ENCODE assay signal across 11 cellular contexts in genomic region chr1:81695741-81696140, GRCh38.
DNase-seq lines count a peak whose midpoint lies in the region; ATAC-seq and TF ChIP-seq lines count a peak whose summit lies in the region.
"Had no signal": no experiment of that assay in that cellular context is flagged by ENCODE, and none has a peak within 500 bp of the region (broad histone marks: within the 10 kb centered on the region; RNA-seq: fewer than 3 reads in every experiment).

No MANE protein-coding gene starts in this region.

- H3K27ac Mint-ChIP-seq in activated CD8-positive, alpha-beta T cell treated with anti-CD3 and anti-CD28 coated beads, Interleukin-2, amount 10 ng/mL, durations not matched to agents 7 days and 5 days: no peak overlapping the region
- H3K27ac Mint-ChIP-seq: activated naive CD8-positive, alpha-beta T cell treated with anti-CD3 and anti-CD28 coated beads, Interleukin-2, amount 10 ng/mL, durations not matched to agents 7 days and 5 days; B cell had no signal

- no peak overlapping the region for H3K4me3 ChIP-seq in brain microvascular endothelial cell (ENCODE audit: low read depth, low read length)
- H3K4me3 ChIP-seq: skin epidermis had no signal

- H3K27me3 ChIP-seq in brain microvascular endothelial cell (replicated peaks): no peaks in the 10 kb centered on the region

- DNase-seq in A172 (ENCODE audit: low spot score) (peak; percentile 63), HCEC 1CT (peak; percentile 71), brain microvascular endothelial cell (peak; percentile 78), kidney tubule cell (ENCODE audit: low spot score) (peak; percentile 68), SKM-1 treated with dmso at 0.1 percent for 144 hours (lab: John Stamatoyannopoulos, UW; ENCODE audit: unreplicated experiment) (no peak), NCI-H2227 (lab: John Stamatoyannopoulos, UW; ENCODE audit: unreplicated experiment) (no peak), MV-4-11 (lab: John Stamatoyannopoulos, UW) (no peak)
- no peak for DNase-seq in activated CD8-positive, alpha-beta T cell treated with anti-CD3 and anti-CD28 coated beads, Interleukin-2, amount 10 ng/mL, durations not matched to agents 7 days and 5 days
- DNase-seq: activated naive CD8-positive, alpha-beta T cell treated with anti-CD3 and anti-CD28 coated beads, Interleukin-2, amount 10 ng/mL, durations not matched to agents 7 days and 5 days had no signal

- CTCF ChIA-PET in activated CD8-positive, alpha-beta T cell treated with anti-CD3 and anti-CD28 coated beads, Interleukin-2, amount 10 ng/mL, durations not matched to agents 7 days and 5 days (lab: Charles Lee): no interaction called here

- ATAC-seq in activated CD8-positive, alpha-beta T cell treated with anti-CD3 and anti-CD28 coated beads, Interleukin-2, amount 10 ng/mL, durations not matched to agents 7 days and 5 days: no peak

- no peaks in the 10 kb centered on the region for H3K36me3 Mint-ChIP-seq in activated CD8-positive, alpha-beta T cell treated with anti-CD3 and anti-CD28 coated beads, Interleukin-2, amount 10 ng/mL, durations not matched to agents 7 days and 5 days (ENCODE audit: low read depth)
- H3K36me3 Mint-ChIP-seq: activated naive CD8-positive, alpha-beta T cell treated with anti-CD3 and anti-CD28 coated beads, Interleukin-2, amount 10 ng/mL, durations not matched to agents 7 days and 5 days had no signal

- no peak for TF ChIP-seq CTCF in brain microvascular endothelial cell (IDR thresholded peaks at IDR 0.05; ENCODE audit: low read depth, low read length, missing control alignments)

- H3K27ac ChIP-seq in brain microvascular endothelial cell: peak overlapping the region; percentile 33
- H3K27ac ChIP-seq: skin epidermis had no signal

- no peaks in the 10 kb centered on the region for H3K9me3 Mint-ChIP-seq in activated CD8-positive, alpha-beta T cell treated with anti-CD3 and anti-CD28 coated beads, Interleukin-2, amount 10 ng/mL, durations not matched to agents 7 days and 5 days (ENCODE audit: insufficient read depth)
- H3K9me3 Mint-ChIP-seq: activated naive CD8-positive, alpha-beta T cell treated with anti-CD3 and anti-CD28 coated beads, Interleukin-2, amount 10 ng/mL, durations not matched to agents 7 days and 5 days had no signal

- POLR2A ChIA-PET in activated CD8-positive, alpha-beta T cell treated with anti-CD3 and anti-CD28 coated beads, Interleukin-2, amount 10 ng/mL, durations not matched to agents 7 days and 5 days (lab: Charles Lee): no interaction called here

- H3K4me3 Mint-ChIP-seq in activated CD8-positive, alpha-beta T cell treated with anti-CD3 and anti-CD28 coated beads, Interleukin-2, amount 10 ng/mL, durations not matched to agents 7 days and 5 days: no peak overlapping the region
- H3K4me3 Mint-ChIP-seq: activated naive CD8-positive, alpha-beta T cell treated with anti-CD3 and anti-CD28 coated beads, Interleukin-2, amount 10 ng/mL, durations not matched to agents 7 days and 5 days; B cell had no signal

- H3K27me3 Mint-ChIP-seq in activated CD8-positive, alpha-beta T cell treated with anti-CD3 and anti-CD28 coated beads, Interleukin-2, amount 10 ng/mL, durations not matched to agents 7 days and 5 days (ENCODE audit: low read depth): no peaks in the 10 kb centered on the region
- H3K27me3 Mint-ChIP-seq: activated naive CD8-positive, alpha-beta T cell treated with anti-CD3 and anti-CD28 coated beads, Interleukin-2, amount 10 ng/mL, durations not matched to agents 7 days and 5 days; B cell had no signal

- H3K4me1 Mint-ChIP-seq in activated CD8-positive, alpha-beta T cell treated with anti-CD3 and anti-CD28 coated beads, Interleukin-2, amount 10 ng/mL, durations not matched to agents 7 days and 5 days (ENCODE audit: low read depth): no peaks in the 10 kb centered on the region
- H3K4me1 Mint-ChIP-seq: activated naive CD8-positive, alpha-beta T cell treated with anti-CD3 and anti-CD28 coated beads, Interleukin-2, amount 10 ng/mL, durations not matched to agents 7 days and 5 days; B cell had no signal

- in situ Hi-C loops in brain microvascular endothelial cell (cut with HindIII; ENCODE audit: low pct_ligation_motif_present, low sequenced_read_pairs): no loop called here

- H3K36me3 ChIP-seq in brain microvascular endothelial cell (replicated peaks): no peaks in the 10 kb centered on the region

Comparison
In these comparisons a context has a peak if more than half of its experiments do, and no peak if none do; other contexts are left out.
1. DNase-seq: peak in A172 (single experiment), HCEC 1CT (single experiment), brain microvascular endothelial cell (single experiment) and kidney tubule cell (single experiment); none in SKM-1 treated with dmso at 0.1 percent for 144 hours (single experiment), activated CD8-positive, alpha-beta T cell treated with anti-CD3 and anti-CD28 coated beads, Interleukin-2, amount 10 ng/mL, durations not matched to agents 7 days and 5 days (single experiment), NCI-H2227 (single experiment) and MV-4-11 (single experiment).